In genomic region chr6:92124126-92124525, GRCh38 we compare ENCODE assay signal across 17 cellular contexts.
DNase-seq lines count a peak whose midpoint lies in the region; ATAC-seq and TF ChIP-seq lines count a peak whose summit lies in the region.
"Had no signal": no experiment of that assay in that cellular context is flagged by ENCODE, and none has a peak within 500 bp of the region (broad histone marks: within the 10 kb centered on the region; RNA-seq: fewer than 3 reads in every experiment).

No MANE protein-coding gene starts in this region.

- H4K20me1 ChIP-seq in IMR-90 (ENCODE audit: insufficient read depth, low read length), result no peaks in the 10 kb centered on the region
- H4K20me1 ChIP-seq: BLaER1 had no signal

- H2AK5ac ChIP-seq in IMR-90 (ENCODE audit: low read depth, low read length), result no peak overlapping the region

- POLR2A ChIA-PET in IMR-90 (lab: Charles Lee; ENCODE audit: unreplicated experiment), result interaction anchor here (0.6 kb wide), 1 partner anchor 8 kb away, joined by 4 read pairs; no protein-coding TSS in a partner anchor

- BruUV-seq in IMR-90 (replicated peaks; lab: Mats Ljungman, UMichigan), result no TSS peak

- no peaks in the 10 kb centered on the region for H3K79me1 ChIP-seq in IMR-90 (ENCODE audit: low read depth in 1 of 2, low read length in 2 of 2)

- peak; percentile 35 for ATAC-seq in IMR-90 (ENCODE audit: low read depth)

- no peak overlapping the region for H4K5ac ChIP-seq in IMR-90 (ENCODE audit: low read depth, low read length)

- H2AFZ ChIP-seq in IMR-90 (replicated peaks; ENCODE audit: low read length, poor library complexity), result no peak overlapping the region
- H2AFZ ChIP-seq: parathyroid adenoma had no signal

- H3K9me1 ChIP-seq in IMR-90 (ENCODE audit: insufficient read depth, low read length), result no peaks in the 10 kb centered on the region

- H2BK120ac ChIP-seq in IMR-90 (ENCODE audit: low read depth, low read length), result no peak overlapping the region

- H3K27me3 ChIP-seq in IMR-90 (ENCODE audit: control insufficient read depth, insufficient read depth, low read length), result no peaks in the 10 kb centered on the region
- H3K27me3 ChIP-seq in SJCRH30, result no peaks in the 10 kb centered on the region
- H3K27me3 ChIP-seq in WERI-Rb-1 (ENCODE audit: insufficient read depth, low read depth, severe bottlenecking), result no peaks in the 10 kb centered on the region
- H3K27me3 ChIP-seq: BLaER1 had no signal

- H2BK15ac ChIP-seq in IMR-90 (ENCODE audit: low read depth, low read length), result no peak overlapping the region

- no peak overlapping the region for H3K23ac ChIP-seq in IMR-90 (ENCODE audit: low read depth, low read length)

- no peaks in the 10 kb centered on the region for H3K9me3 ChIP-seq in IMR-90 (ENCODE audit: control insufficient read depth, insufficient read depth, low read length)
- no peaks in the 10 kb centered on the region for H3K9me3 ChIP-seq in SJCRH30 (replicated peaks)
- H3K9me3 ChIP-seq in WERI-Rb-1 (ENCODE audit: severe bottlenecking), result no peaks in the 10 kb centered on the region
- H3K9me3 ChIP-seq: BLaER1 had no signal

- H3K14ac ChIP-seq in IMR-90 (replicated peaks; ENCODE audit: low read depth, low read length), result no peak overlapping the region

- DNase-seq in IMR-90 (peak; percentile 45), SJCRH30 (peak; percentile 22 to 67), erythroblast (lab: John Stamatoyannopoulos, UW) (peak; percentile 1 to 4), skeletal muscle cell (ENCODE audit: low read depth) (peak; percentile 54), medulla oblongata (ENCODE audit: extremely low spot score) (no peak), NOMO-1 treated with DMSO at 0.1 percent for 48 hours (lab: John Stamatoyannopoulos, UW; ENCODE audit: unreplicated experiment) (no peak), WERI-Rb-1 (no peak)
- DNase-seq: activated CD4-positive, alpha-beta T cell treated with anti-CD3 and anti-CD28 coated beads, Interleukin-2, amount 50 U/mL, for 48 hours; DMS79; H7; mesendoderm; NCI-H1436; RPMI8226; substantia nigra; T-helper 2 cell had no signal

- 0% methylated on average over 1 of the region's 8 CpGs; no CpG with 5 or more reads in 1 of the 2 experiments for WGBS in IMR-90 (ENCODE audit: extremely low coverage in 2 of 2, insufficient read length in 1 of 2), 2 experiments

- H2BK5ac ChIP-seq in IMR-90 (ENCODE audit: low read depth, low read length, poor library complexity, severe bottlenecking), result no peak overlapping the region

- TF ChIP-seq RAD21 in IMR-90 (IDR thresholded peaks at IDR 0.05; ENCODE audit: low read length), result no peak

- H3K27ac ChIP-seq in IMR-90 (ENCODE audit: insufficient read depth, low read length) (no peak overlapping the region), SJCRH30 (peak overlapping the region; percentile 49), WERI-Rb-1 (no peak overlapping the region)
- H3K27ac ChIP-seq: BLaER1, parathyroid adenoma had no signal

- no peak overlapping the region for H3K4ac ChIP-seq in IMR-90 (ENCODE audit: low read depth, low read length)

- in situ Hi-C loops in IMR-90 (cut with MboI; ENCODE audit: low sequenced_read_pairs), result no loop called here

- no peak overlapping the region for H2BK20ac ChIP-seq in IMR-90 (ENCODE audit: low read depth, low read length)

- no peak overlapping the region for H4K91ac ChIP-seq in IMR-90 (ENCODE audit: insufficient read depth, low read depth, low read length)

- peak overlapping the region; percentile 88 for H3K4me2 ChIP-seq in IMR-90 (ENCODE audit: low read depth, low read length)
- H3K4me2 ChIP-seq: BLaER1 had no signal

- TF ChIP-seq CTCF in IMR-90 (conservative IDR thresholded peaks at IDR 0.05; ENCODE audit: low read depth, low read length) (no peak), WERI-Rb-1 (IDR thresholded peaks at IDR 0.05; ENCODE audit: low read depth, low read length) (no peak)

- intact Hi-C loops in IMR-90 (cut with micrococcal nuclease), result loop anchor here (5.0 kb wide), 3 partner anchors 653 to 1182 kb away; no protein-coding TSS in a partner anchor

- no peak overlapping the region for H3K56ac ChIP-seq in IMR-90 (ENCODE audit: extremely low read depth, insufficient read depth, low read length)

- H2AK9ac ChIP-seq in IMR-90 (replicated peaks; ENCODE audit: low read depth, low read length, poor library complexity), result no peak overlapping the region

- H3K4me1 ChIP-seq in IMR-90 (ENCODE audit: control insufficient read depth, insufficient read depth, low read length) (no peaks in the 10 kb centered on the region), SJCRH30 (peaks cover 10% of the 10 kb centered on the region)
- H3K4me1 ChIP-seq: BLaER1 had no signal

- CTCF ChIA-PET in IMR-90 (lab: Yijun Ruan, JAX), result interaction anchor here (1.4 to 2.0 kb wide), 2 partner anchors 12 to 1043 kb away, joined by 4 to 6 read pairs; no protein-coding TSS in a partner anchor

- TF ChIP-seq POLR2A in IMR-90 (IDR thresholded peaks at IDR 0.05; ENCODE audit: low read depth, low read length), result no peak
- no peak for TF ChIP-seq POLR2A in erythroblast (IDR thresholded peaks at IDR 0.05; ENCODE audit: low read length)

- H3K36me3 ChIP-seq in IMR-90 (ENCODE audit: control insufficient read depth, insufficient read depth, low read length) (no peaks in the 10 kb centered on the region), SJCRH30 (no peaks in the 10 kb centered on the region), WERI-Rb-1 (no peaks in the 10 kb centered on the region)
- H3K36me3 ChIP-seq: BLaER1 had no signal

- no peak overlapping the region for H3K18ac ChIP-seq in IMR-90 (ENCODE audit: low read depth, low read length)

- dilution Hi-C loops in IMR-90 (cut with HindIII; ENCODE audit: low sequenced_read_pairs, unreplicated experiment), result no loop called here

- H3K4me3 ChIP-seq in IMR-90 (ENCODE audit: insufficient read depth, low read depth, low read length) (no peak overlapping the region), SJCRH30 (no peak overlapping the region; the same call in 1 of the 2 replicates), skeletal muscle cell (ENCODE audit: low read depth, low read length) (no peak overlapping the region), WERI-Rb-1 (ENCODE audit: low read depth, low read length) (no peak overlapping the region)
- H3K4me3 ChIP-seq: BLaER1 had no signal

- no peak overlapping the region for H3K9ac ChIP-seq in IMR-90 (ENCODE audit: low read depth, low read length)
- H3K9ac ChIP-seq: BLaER1, parathyroid adenoma had no signal

- H4K8ac ChIP-seq in IMR-90 (ENCODE audit: low read depth in 2 of 2, low read length in 2 of 2), result no peak overlapping the region

TF ChIP-seq in IMR-90, 13 proteins besides CTCF, POLR2A, EP300 and RAD21:
- TF ChIP-seq BHLHE40 (IDR thresholded peaks at IDR 0.05; ENCODE audit: low read depth, low read length) (no peak), MXI1 (IDR thresholded peaks at IDR 0.05; ENCODE audit: borderline replicate concordance, low read depth, low read length) (no peak), MAZ (IDR thresholded peaks at IDR 0.05; ENCODE audit: borderline replicate concordance, low read depth, low read length) (no peak), USF2 (IDR thresholded peaks at IDR 0.05; ENCODE audit: low read depth, low read length) (no peak), ELK1 (IDR thresholded peaks at IDR 0.05; ENCODE audit: borderline replicate concordance, low read depth, low read length) (no peak), RCOR1 (IDR thresholded peaks at IDR 0.05; ENCODE audit: insufficient replicate concordance, low read length) (no peak), CHD1 (IDR thresholded peaks at IDR 0.05; ENCODE audit: low read depth, low read length) (no peak), SMC3 (IDR thresholded peaks at IDR 0.05; ENCODE audit: low read depth, low read length) (no peak), CEBPB (IDR thresholded peaks at IDR 0.05; ENCODE audit: low read depth, low read length) (no peak), MAFK (IDR thresholded peaks at IDR 0.05; ENCODE audit: low read depth, low read length) (no peak; the same call in 1 of the 2 replicates), NFE2L2 (IDR thresholded peaks at IDR 0.05; ENCODE audit: low read depth, low read length) (no peak), RFX5 (IDR thresholded peaks at IDR 0.05; ENCODE audit: low read depth, low read length) (no peak), FOS (IDR thresholded peaks at IDR 0.05; ENCODE audit: low read depth, low read length) (no peak)

Comparison
In these comparisons a context has a peak if more than half of its experiments do, and no peak if none do; other contexts are left out.
1. DNase-seq: peak in IMR-90 (single experiment), SJCRH30 (2 of 2), erythroblast (2 of 2) and skeletal muscle cell (single experiment); none in medulla oblongata (single experiment), NOMO-1 treated with DMSO at 0.1 percent for 48 hours (single experiment) and WERI-Rb-1 (single experiment).